Comparison of ENCODE assay signal across 28 cellular contexts in the genomic region with DNA sequence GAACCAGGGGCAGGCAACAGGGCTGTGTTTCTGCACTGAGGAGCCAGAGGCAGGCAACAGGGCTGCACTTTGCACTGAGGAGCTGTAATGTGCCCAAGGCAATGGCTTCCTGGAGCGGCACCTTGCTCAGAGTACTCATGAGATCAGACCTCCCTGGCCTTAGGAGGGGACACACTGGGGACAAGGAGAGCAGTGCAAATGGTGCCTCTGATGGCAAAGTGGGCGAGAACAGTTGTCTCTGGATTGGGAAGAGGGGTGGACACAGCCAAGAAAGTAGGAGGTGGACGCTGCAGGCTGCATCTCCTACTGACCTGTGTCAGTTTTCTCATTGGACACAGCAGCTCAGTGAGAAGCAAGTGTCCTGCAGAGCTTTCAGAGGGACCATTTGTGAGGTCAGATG.
"Had no signal": no experiment of that assay in that cellular context is flagged by ENCODE, and none has a peak within 500 bp of the region (broad histone marks: within the 10 kb centered on the region; RNA-seq: fewer than 3 reads in every experiment).

No MANE protein-coding gene starts in this region.

- H3K4me3 Mint-ChIP-seq: activated CD4-positive, alpha-beta memory T cell treated with anti-CD3 and anti-CD28 coated beads, Interleukin-2, amount 10 ng/mL, durations not matched to agents 7 days and 5 days; activated CD8-positive, alpha-beta memory T cell treated with anti-CD3 and anti-CD28 coated beads, Interleukin-2, amount 10 ng/mL, durations not matched to agents 7 days and 5 days; activated naive CD4-positive, alpha-beta T cell treated with anti-CD3 and anti-CD28 coated beads, Interleukin-2, amount 50 U/mL, for 24 hours; activated naive CD8-positive, alpha-beta T cell treated with anti-CD3 and anti-CD28 coated beads, Interleukin-2, amount 10 ng/mL, durations not matched to agents 7 days and 5 days had no signal

- H3K27ac ChIP-seq: body of pancreas, breast epithelium, SJCRH30, SK-N-MC, WERI-Rb-1 had no signal

- H3K4me1 Mint-ChIP-seq: activated CD4-positive, alpha-beta memory T cell treated with anti-CD3 and anti-CD28 coated beads, Interleukin-2, amount 10 ng/mL, durations not matched to agents 7 days and 5 days; activated CD8-positive, alpha-beta memory T cell treated with anti-CD3 and anti-CD28 coated beads, Interleukin-2, amount 10 ng/mL, durations not matched to agents 7 days and 5 days; activated naive CD4-positive, alpha-beta T cell treated with anti-CD3 and anti-CD28 coated beads, Interleukin-2, amount 50 U/mL, for 24 hours; activated naive CD8-positive, alpha-beta T cell treated with anti-CD3 and anti-CD28 coated beads, Interleukin-2, amount 10 ng/mL, durations not matched to agents 7 days and 5 days had no signal

- H3K27me3 ChIP-seq: body of pancreas had no signal

- H3K27me3 Mint-ChIP-seq: activated CD4-positive, alpha-beta memory T cell treated with anti-CD3 and anti-CD28 coated beads, Interleukin-2, amount 10 ng/mL, durations not matched to agents 7 days and 5 days; activated CD8-positive, alpha-beta memory T cell treated with anti-CD3 and anti-CD28 coated beads, Interleukin-2, amount 10 ng/mL, durations not matched to agents 7 days and 5 days; activated naive CD4-positive, alpha-beta T cell treated with anti-CD3 and anti-CD28 coated beads, Interleukin-2, amount 50 U/mL, for 24 hours; activated naive CD8-positive, alpha-beta T cell treated with anti-CD3 and anti-CD28 coated beads, Interleukin-2, amount 10 ng/mL, durations not matched to agents 7 days and 5 days had no signal

- H3K36me3 Mint-ChIP-seq: activated CD8-positive, alpha-beta memory T cell treated with anti-CD3 and anti-CD28 coated beads, Interleukin-2, amount 10 ng/mL, durations not matched to agents 7 days and 5 days; activated naive CD4-positive, alpha-beta T cell treated with anti-CD3 and anti-CD28 coated beads, Interleukin-2, amount 50 U/mL, for 24 hours; activated naive CD8-positive, alpha-beta T cell treated with anti-CD3 and anti-CD28 coated beads, Interleukin-2, amount 10 ng/mL, durations not matched to agents 7 days and 5 days had no signal

- H3K27ac Mint-ChIP-seq: activated CD4-positive, alpha-beta memory T cell treated with anti-CD3 and anti-CD28 coated beads, Interleukin-2, amount 10 ng/mL, durations not matched to agents 7 days and 5 days; activated CD8-positive, alpha-beta memory T cell treated with anti-CD3 and anti-CD28 coated beads, Interleukin-2, amount 10 ng/mL, durations not matched to agents 7 days and 5 days; activated naive CD4-positive, alpha-beta T cell treated with anti-CD3 and anti-CD28 coated beads, Interleukin-2, amount 50 U/mL, for 24 hours; activated naive CD8-positive, alpha-beta T cell treated with anti-CD3 and anti-CD28 coated beads, Interleukin-2, amount 10 ng/mL, durations not matched to agents 7 days and 5 days had no signal

- H3K9me3 Mint-ChIP-seq: activated naive CD4-positive, alpha-beta T cell treated with anti-CD3 and anti-CD28 coated beads, Interleukin-2, amount 50 U/mL, for 24 hours; activated naive CD8-positive, alpha-beta T cell treated with anti-CD3 and anti-CD28 coated beads, Interleukin-2, amount 10 ng/mL, durations not matched to agents 7 days and 5 days had no signal

- H3K9me3 ChIP-seq: body of pancreas, breast epithelium, SJCRH30 had no signal

- ATAC-seq: activated CD8-positive, alpha-beta memory T cell treated with anti-CD3 and anti-CD28 coated beads, Interleukin-2, amount 10 ng/mL, durations not matched to agents 7 days and 5 days; body of pancreas; Panc1 had no signal

- H3K4me1 ChIP-seq: body of pancreas, breast epithelium, SJCRH30 had no signal

- H3K4me3 ChIP-seq: body of pancreas, breast epithelium, SJCRH30, SK-N-MC had no signal

- H3K36me3 ChIP-seq: breast epithelium, SJCRH30, WERI-Rb-1 had no signal

- DNase-seq: activated CD4-positive, alpha-beta memory T cell treated with anti-CD3 and anti-CD28 coated beads, Interleukin-2, amount 10 ng/mL, durations not matched to agents 7 days and 5 days; activated CD4-positive, alpha-beta T cell treated with anti-CD3 and anti-CD28 coated beads for 1 hour; activated CD4-positive, alpha-beta T cell treated with anti-CD3 and anti-CD28 coated beads for 48 hours; activated CD4-positive, CD25-positive, alpha-beta regulatory T cell; activated CD8-positive, alpha-beta memory T cell treated with anti-CD3 and anti-CD28 coated beads, Interleukin-2, amount 10 ng/mL, durations not matched to agents 7 days and 5 days; activated CD8-positive, alpha-beta memory T cell treated with anti-CD3 and anti-CD28 coated beads, Interleukin-2, amount 50 U/mL, for 48 hours; activated gamma-delta T cell; activated naive CD4-positive, alpha-beta T cell treated with Interleukin-2 at 50 U/mL for 16 hours; activated naive CD8-positive, alpha-beta T cell treated with anti-CD3 and anti-CD28 coated beads, Interleukin-2, amount 10 ng/mL, durations not matched to agents 7 days and 5 days; activated T-cell treated with anti-CD3 and anti-CD28 coated beads, Interleukin-2, amount 50 U/mL, for 48 hours; body of pancreas; Karpas-422; KBM-7; NCI-H1105; NCI-H1417 treated with DMSO at 0.1 percent for 48 hours; NCI-H187 treated with DMSO at 0.1 percent for 48 hours; NCI-H2081; NCI-H2171 treated with DMSO at 0.1 percent for 48 hours; NCI-H345; NCI-H524 treated with DMSO at 0.1 percent for 48 hours; SHP77; SJCRH30; T1000; WERI-Rb-1 had no signal
